In genomic region chr12:29591140-29592020, GRCh38 we compare ENCODE assay signal across 10 cellular contexts.
DNase-seq lines count a peak whose midpoint lies in the region; ATAC-seq and TF ChIP-seq lines count a peak whose summit lies in the region.
"Had no signal": no experiment of that assay in that cellular context is flagged by ENCODE, and none has a peak within 500 bp of the region (broad histone marks: within the 10 kb centered on the region; RNA-seq: fewer than 3 reads in every experiment).

No MANE protein-coding gene starts in this region.

- H2BK120ac ChIP-seq in H9 (ENCODE audit: low read depth, low read length, poor library complexity, severe bottlenecking): no peak overlapping the region

- no peaks in the 10 kb centered on the region for H3K23me2 ChIP-seq in H9 (ENCODE audit: insufficient read length, low read depth, low read length, poor library complexity, severe bottlenecking)

- H2AFZ ChIP-seq in H9 (ENCODE audit: low read length): no peak overlapping the region

- peaks cover 3 to 7% (median 6%) of the 10 kb centered on the region in 3 experiments; a peak in 6 of 7 replicates for H3K36me3 Mint-ChIP-seq in H9 (ENCODE audit: insufficient read depth in 1 of 3, low read depth in 3 of 3)
- H3K36me3 Mint-ChIP-seq in activated CD8-positive, alpha-beta T cell treated with anti-CD3 and anti-CD28 coated beads, Interleukin-2, amount 10 ng/mL, durations not matched to agents 7 days and 5 days (ENCODE audit: low read depth): no peaks in the 10 kb centered on the region

- H3K4me1 ChIP-seq in H9 (ENCODE audit: insufficient read depth, low read length): peaks cover 6% of the 10 kb centered on the region; the same call in 1 of the 2 replicates

- no peak overlapping the region for H2BK12ac ChIP-seq in H9 (ENCODE audit: insufficient read length, low read depth, low read length)

- peak; percentile 69 for TF ChIP-seq CTCF in H9 (conservative IDR thresholded peaks at IDR 0.05)
- peak; percentile 56 for TF ChIP-seq CTCF in astrocyte of the spinal cord (IDR thresholded peaks at IDR 0.05; ENCODE audit: low read depth, low read length)

- H2BK20ac ChIP-seq in H9 (ENCODE audit: low read depth, low read length, poor library complexity, severe bottlenecking): no peak overlapping the region

- DNase-seq in H9: peak; percentile 78
- no peak for DNase-seq in astrocyte of the spinal cord (ENCODE audit: low read depth, low spot score)
- peak; percentile 41 for DNase-seq in iPS DF 4.7 (ENCODE audit: extremely low read depth, low spot score)
- peak; percentile 73 for DNase-seq in stromal cell of bone marrow (ENCODE audit: low read depth)
- no peak for DNase-seq in activated CD8-positive, alpha-beta T cell treated with anti-CD3 and anti-CD28 coated beads, Interleukin-2, amount 10 ng/mL, durations not matched to agents 7 days and 5 days
- no peak for DNase-seq in activated CD4-positive, alpha-beta T cell treated with anti-CD3 and anti-CD28 coated beads, Interleukin-2, amount 50 U/mL, for 48 hours
- DNase-seq: NCI-H1417 treated with DMSO at 0.1 percent for 48 hours, small intestine had no signal

- peak overlapping the region; percentile 43 for H3K4me2 ChIP-seq in H9 (ENCODE audit: insufficient read depth, insufficient read length, low read length)

- peak overlapping the region; percentile 44 for H3K27ac ChIP-seq in H9 (ENCODE audit: insufficient read length, low read depth, low read length)

- no peaks in the 10 kb centered on the region for H3K79me1 ChIP-seq in H9 (ENCODE audit: insufficient read depth, low read depth, low read length, poor library complexity, severe bottlenecking)

- H2AK5ac ChIP-seq in H9 (ENCODE audit: insufficient read length, low read length): no peak overlapping the region

- in situ Hi-C loops in astrocyte of the spinal cord (cut with HindIII; ENCODE audit: low sequenced_read_pairs): no loop called here

- WGBS in H9 (ENCODE audit: extremely low coverage, insufficient read length, low lambda C conversion rate): no CpG with 5 or more reads among the region's 11 CpGs

- no peak overlapping the region for H4K5ac ChIP-seq in H9 (ENCODE audit: insufficient read length, low read depth, low read length)

- no peak overlapping the region for H2BK5ac ChIP-seq in H9 (ENCODE audit: insufficient read length, low read length)

- no peak overlapping the region for H3K56ac ChIP-seq in H9 (ENCODE audit: insufficient read length, low read depth, low read length)

- no peak overlapping the region for H3K4ac ChIP-seq in H9 (ENCODE audit: low read depth, low read length)

- H2BK15ac ChIP-seq in H9 (ENCODE audit: low read depth, low read length): no peak overlapping the region

- POLR2A ChIA-PET in activated CD8-positive, alpha-beta T cell treated with anti-CD3 and anti-CD28 coated beads, Interleukin-2, amount 10 ng/mL, durations not matched to agents 7 days and 5 days (lab: Charles Lee): no interaction called here

- H3K18ac ChIP-seq in H9 (ENCODE audit: insufficient read length, low read depth, low read length): no peak overlapping the region

- no peak overlapping the region for H4K91ac ChIP-seq in H9 (ENCODE audit: insufficient read length, low read depth, low read length)

- H3K9ac ChIP-seq in H9 (ENCODE audit: extremely low read depth, insufficient read length, low read length): no peak overlapping the region

- no peak overlapping the region for H3K14ac ChIP-seq in H9 (ENCODE audit: insufficient read depth, low read length)

- H4K20me1 ChIP-seq in H9 (ENCODE audit: control insufficient read depth, insufficient read depth, insufficient read length): no peaks in the 10 kb centered on the region

- no peak overlapping the region for H3K23ac ChIP-seq in H9 (ENCODE audit: insufficient read length, low read depth, low read length)

- no peak overlapping the region for H3T11ph ChIP-seq in H9 (ENCODE audit: low read length)

- H3K9me3 ChIP-seq in H9 (ENCODE audit: control insufficient read depth, low read depth, low read length): no peaks in the 10 kb centered on the region

- peaks cover 2% of the 10 kb centered on the region; the same call in 1 of the 2 replicates for H3K27me3 Mint-ChIP-seq in H9 (ENCODE audit: low read depth)
- H3K27me3 Mint-ChIP-seq in activated CD8-positive, alpha-beta T cell treated with anti-CD3 and anti-CD28 coated beads, Interleukin-2, amount 10 ng/mL, durations not matched to agents 7 days and 5 days (ENCODE audit: low read depth): peaks cover 2% of the 10 kb centered on the region

- peaks cover 0 to 3% of the 10 kb centered on the region in 2 experiments; a peak in 1 of 5 replicates for H3K9me3 Mint-ChIP-seq in H9
- no peaks in the 10 kb centered on the region for H3K9me3 Mint-ChIP-seq in activated CD8-positive, alpha-beta T cell treated with anti-CD3 and anti-CD28 coated beads, Interleukin-2, amount 10 ng/mL, durations not matched to agents 7 days and 5 days (ENCODE audit: insufficient read depth)
- H3K9me3 Mint-ChIP-seq: stimulated activated naive CD8-positive, alpha-beta T cell treated with anti-CD3 and anti-CD28 coated beads, Interleukin-15, Interleukin-2, amounts not matched to agents 100 ng/mL and 50 ng/mL, for 24 hours had no signal

- no peak overlapping the region for H4K8ac ChIP-seq in H9 (replicated peaks; ENCODE audit: insufficient read length, low read depth, low read length)

- H3K27ac Mint-ChIP-seq in H9: peak overlapping the region; percentile 76 to 98 (median 83)
- H3K27ac Mint-ChIP-seq in activated CD8-positive, alpha-beta T cell treated with anti-CD3 and anti-CD28 coated beads, Interleukin-2, amount 10 ng/mL, durations not matched to agents 7 days and 5 days: no peak overlapping the region
- H3K27ac Mint-ChIP-seq: stimulated activated naive CD8-positive, alpha-beta T cell treated with anti-CD3 and anti-CD28 coated beads, Interleukin-15, Interleukin-2, amounts not matched to agents 100 ng/mL and 50 ng/mL, for 24 hours had no signal

- peaks cover 44 to 47% of the 10 kb centered on the region in 2 experiments for H3K4me1 Mint-ChIP-seq in H9
- H3K4me1 Mint-ChIP-seq in activated CD8-positive, alpha-beta T cell treated with anti-CD3 and anti-CD28 coated beads, Interleukin-2, amount 10 ng/mL, durations not matched to agents 7 days and 5 days (ENCODE audit: low read depth): no peaks in the 10 kb centered on the region

- CTCF ChIA-PET in activated CD8-positive, alpha-beta T cell treated with anti-CD3 and anti-CD28 coated beads, Interleukin-2, amount 10 ng/mL, durations not matched to agents 7 days and 5 days (lab: Charles Lee): no interaction called here

- H3K79me2 ChIP-seq in H9 (ENCODE audit: insufficient read depth, low read length): no peaks in the 10 kb centered on the region

- ATAC-seq in activated CD8-positive, alpha-beta T cell treated with anti-CD3 and anti-CD28 coated beads, Interleukin-2, amount 10 ng/mL, durations not matched to agents 7 days and 5 days: no peak
- ATAC-seq in GM21528 (IDR thresholded peaks at IDR 0.05; ENCODE audit: low FRiP score, unreplicated experiment): no peak

- no peaks in the 10 kb centered on the region for H3K27me3 ChIP-seq in H9 (ENCODE audit: insufficient read depth, low read length)

- H3K4me3 Mint-ChIP-seq in H9: peak overlapping the region; percentile 28 to 67
- no peak overlapping the region for H3K4me3 Mint-ChIP-seq in activated CD8-positive, alpha-beta T cell treated with anti-CD3 and anti-CD28 coated beads, Interleukin-2, amount 10 ng/mL, durations not matched to agents 7 days and 5 days
- H3K4me3 Mint-ChIP-seq: stimulated activated naive CD8-positive, alpha-beta T cell treated with anti-CD3 and anti-CD28 coated beads, Interleukin-15, Interleukin-2, amounts not matched to agents 100 ng/mL and 50 ng/mL, for 24 hours had no signal

- no peak overlapping the region for H3K4me3 ChIP-seq in astrocyte of the spinal cord (ENCODE audit: low read depth, low read length)

Comparison
In these comparisons a context has a peak if more than half of its experiments do, and no peak if none do; other contexts are left out.
1. DNase-seq: peak in H9 (single experiment), iPS DF 4.7 (single experiment) and stromal cell of bone marrow (single experiment); none in astrocyte of the spinal cord (single experiment), activated CD8-positive, alpha-beta T cell treated with anti-CD3 and anti-CD28 coated beads, Interleukin-2, amount 10 ng/mL, durations not matched to agents 7 days and 5 days (single experiment) and activated CD4-positive, alpha-beta T cell treated with anti-CD3 and anti-CD28 coated beads, Interleukin-2, amount 50 U/mL, for 48 hours (0 of 2).